23 cellular contexts compared by ENCODE assay signal in the genomic region with DNA sequence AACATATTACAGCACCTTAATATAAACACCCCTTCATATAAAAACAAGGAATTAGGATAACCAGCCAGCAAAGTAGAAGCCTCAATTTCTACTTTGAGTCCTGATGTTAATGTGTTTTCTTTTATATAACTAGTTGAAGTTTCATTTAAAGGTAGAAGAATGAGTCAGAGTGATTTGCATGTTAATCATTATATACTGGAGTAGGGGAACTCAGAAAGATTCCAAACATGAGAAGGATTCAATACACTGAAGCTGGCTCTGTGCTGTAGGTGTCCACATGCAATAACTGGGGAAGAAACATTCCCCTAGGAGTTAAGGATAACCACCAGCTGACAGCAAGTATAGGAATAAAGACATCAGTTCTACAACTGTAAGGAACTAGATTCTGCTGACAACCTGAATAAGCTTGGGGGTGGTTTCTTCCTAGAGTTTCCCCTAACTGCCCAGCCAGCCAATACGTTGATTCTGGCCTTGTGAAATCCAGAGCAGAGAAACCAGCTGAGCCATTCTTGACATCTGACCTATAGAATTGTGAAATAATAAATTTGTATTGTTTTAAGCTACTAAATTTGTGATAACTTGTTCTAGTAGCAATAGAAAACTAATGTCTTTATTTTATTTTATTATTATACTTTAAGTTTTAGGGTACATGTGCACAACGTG.
"Had no signal": no experiment of that assay in that cellular context is flagged by ENCODE, and none has a peak within 500 bp of the region (broad histone marks: within the 10 kb centered on the region; RNA-seq: fewer than 3 reads in every experiment).

No MANE protein-coding gene starts in this region.

- H3K27ac Mint-ChIP-seq: activated CD4-positive, alpha-beta memory T cell treated with anti-CD3 and anti-CD28 coated beads, Interleukin-2, amount 10 ng/mL, durations not matched to agents 7 days and 5 days; activated naive CD4-positive, alpha-beta T cell treated with anti-CD3 and anti-CD28 coated beads, Interleukin-2, amount 50 U/mL, for 72 hours; immature natural killer cell; mesothelial cell of epicardium; nephron progenitor cell; T-helper 17 cell; WTC11 had no signal

- H3K9me3 ChIP-seq: prostate gland, right lobe of liver, spleen, stomach, testis had no signal

- H3K9me3 Mint-ChIP-seq: activated CD4-positive, alpha-beta memory T cell treated with anti-CD3 and anti-CD28 coated beads, Interleukin-2, amount 10 ng/mL, durations not matched to agents 7 days and 5 days; activated naive CD4-positive, alpha-beta T cell treated with anti-CD3 and anti-CD28 coated beads, Interleukin-2, amount 50 U/mL, for 72 hours; activated T-cell treated with anti-CD3 and anti-CD28 coated beads, Interleukin-2, amount 50 U/mL, for 4 hours; central memory CD8-positive, alpha-beta T cell; nephron progenitor cell had no signal

- H3K4me1 Mint-ChIP-seq: activated CD4-positive, alpha-beta memory T cell treated with anti-CD3 and anti-CD28 coated beads, Interleukin-2, amount 10 ng/mL, durations not matched to agents 7 days and 5 days; central memory CD8-positive, alpha-beta T cell; immature natural killer cell; mesothelial cell of epicardium; T-helper 17 cell had no signal

- H3K27me3 Mint-ChIP-seq: activated CD4-positive, alpha-beta memory T cell treated with anti-CD3 and anti-CD28 coated beads, Interleukin-2, amount 10 ng/mL, durations not matched to agents 7 days and 5 days had no signal

- H3K4me3 ChIP-seq: lung, prostate gland, right lobe of liver, spleen, stomach, testis had no signal

- H3K4me1 ChIP-seq: prostate gland, right lobe of liver, spleen, stomach, testis had no signal

- H3K36me3 ChIP-seq: prostate gland, right lobe of liver, spleen, stomach had no signal

- H3K27me3 ChIP-seq: right lobe of liver, spleen, stomach, testis had no signal

- DNase-seq: activated CD4-positive, alpha-beta memory T cell treated with anti-CD3 and anti-CD28 coated beads, Interleukin-2, amount 10 ng/mL, durations not matched to agents 7 days and 5 days; activated CD4-positive, alpha-beta T cell treated with anti-CD3 and anti-CD28 coated beads for 4 hours; activated effector memory CD4-positive, alpha-beta T cell treated with Interleukin-2 at 50 U/mL for 16 hours; activated T-cell treated with anti-CD3 and anti-CD28 coated beads, Interleukin-2, amount 50 U/mL, for 4 hours; dermis blood vessel endothelial cell; erythroblast; foreskin melanocyte; head of caudate nucleus; immature natural killer cell; nephron progenitor cell; occipital lobe; right lobe of liver; spleen; stimulated activated CD4-positive, alpha-beta T cell treated with anti-CD3 and anti-CD28 coated beads, Interleukin-1b, Interleukin-23, amount 100 ng/mL, for 48 hours; stomach; T-helper 17 cell; testis had no signal

- H3K4me3 Mint-ChIP-seq: activated CD4-positive, alpha-beta memory T cell treated with anti-CD3 and anti-CD28 coated beads, Interleukin-2, amount 10 ng/mL, durations not matched to agents 7 days and 5 days; activated T-cell treated with anti-CD3 and anti-CD28 coated beads, Interleukin-2, amount 50 U/mL, for 4 hours; central memory CD8-positive, alpha-beta T cell; immature natural killer cell; mesothelial cell of epicardium; nephron progenitor cell; T-helper 17 cell; WTC11 had no signal

- H3K36me3 Mint-ChIP-seq: activated naive CD4-positive, alpha-beta T cell treated with anti-CD3 and anti-CD28 coated beads, Interleukin-2, amount 50 U/mL, for 72 hours; immature natural killer cell; mesothelial cell of epicardium; WTC11 had no signal

- ATAC-seq: activated naive CD4-positive, alpha-beta T cell treated with anti-CD3 and anti-CD28 coated beads, Interleukin-2, amount 50 U/mL, for 72 hours; activated T-cell treated with anti-CD3 and anti-CD28 coated beads, Interleukin-2, amount 50 U/mL, for 4 hours; right lobe of liver; T-helper 17 cell; WTC11 had no signal

- H3K27ac ChIP-seq: prostate gland, right lobe of liver, spleen, stomach, testis had no signal
